ENCODE assay signal across 21 cellular contexts in the genomic region with DNA sequence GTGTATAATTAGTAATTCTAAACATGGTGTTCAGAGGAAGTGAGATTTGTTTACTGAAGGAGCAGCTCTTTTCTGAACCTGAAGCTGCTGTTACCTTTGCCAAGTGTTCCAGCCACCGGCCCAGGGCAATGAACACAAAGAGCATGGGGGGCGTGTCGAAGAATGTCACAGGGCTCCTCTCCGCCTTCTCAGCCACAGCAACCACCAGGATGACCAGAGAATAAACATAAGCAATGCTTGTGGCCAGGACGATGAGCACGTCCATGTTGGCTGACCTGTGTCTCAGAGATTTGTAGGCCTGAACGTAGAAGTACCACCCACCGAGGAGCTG. TPM values are rescaled to one million over a fixed set of nuclear protein-coding genes. Genes with fewer than 3 reads are reported as not detected.
DNase-seq lines count a peak whose midpoint lies in the region; ATAC-seq and TF ChIP-seq lines count a peak whose summit lies in the region.
"Had no signal": no experiment of that assay in that cellular context is flagged by ENCODE, and none has a peak within 500 bp of the region (broad histone marks: within the 10 kb centered on the region; RNA-seq: fewer than 3 reads in every experiment).

No MANE protein-coding gene starts in this region.

- H3K4me1 Mint-ChIP-seq in stimulated activated naive B cell treated with anti-CD40 and anti-IgM and Interleukin-4, amounts not matched to agents 10 μg/mL and 1 μg/mL and 100 μg/mL, for 72 hours = peaks cover 13 to 15% of the 10 kb centered on the region in 2 donors
- peaks cover 36% of the 10 kb centered on the region for H3K4me1 Mint-ChIP-seq in activated T-helper 1 cell treated with anti-CD3 and anti-CD28 coated beads, Interleukin-12 subunit alpha, Interleukin-12 subunit beta, Interleukin-2, Interleukin-4 antibody, amounts not matched to agents 30 ng/mL and 10 ng/mL and 1 ng/mL, durations not matched to agents 14 hours and 24 hours and 36 hours (ENCODE audit: low read depth)

- H3K36me3 ChIP-seq in colonic mucosa = no peaks in the 10 kb centered on the region
- H3K36me3 ChIP-seq: BLaER1, neutrophil, thyroid gland had no signal

- H3K36me3 Mint-ChIP-seq in stimulated activated naive B cell treated with anti-CD40 and anti-IgM and Interleukin-4, amounts not matched to agents 10 μg/mL and 1 μg/mL and 100 μg/mL, for 72 hours = no peaks in the 10 kb centered on the region
- H3K36me3 Mint-ChIP-seq in activated T-helper 1 cell treated with anti-CD3 and anti-CD28 coated beads, Interleukin-12 subunit alpha, Interleukin-12 subunit beta, Interleukin-2, Interleukin-4 antibody, amounts not matched to agents 30 ng/mL and 10 ng/mL and 1 ng/mL, durations not matched to agents 14 hours and 24 hours and 36 hours (ENCODE audit: low read depth) = no peaks in the 10 kb centered on the region
- H3K36me3 Mint-ChIP-seq: activated naive CD8-positive, alpha-beta T cell treated with anti-CD3 and anti-CD28 coated beads for 36 hours; stimulated activated effector memory CD8-positive, alpha-beta T cell treated with anti-CD3 and anti-CD28 coated beads, Interleukin-12 subunit alpha, Interleukin-12 subunit beta, amount 100 ng/mL, for 72 hours had no signal

- H3K4me1 ChIP-seq in colonic mucosa = peaks cover 29% of the 10 kb centered on the region
- H3K4me1 ChIP-seq: thyroid gland had no signal

- TF ChIP-seq CTCF in LNCaP clone FGC (IDR thresholded peaks at IDR 0.05; ENCODE audit: control insufficient read depth, extremely low read depth, insufficient read depth) = no peak
- no peak for TF ChIP-seq CTCF in colonic mucosa (IDR thresholded peaks at IDR 0.05)

- H3K9me3 ChIP-seq in colonic mucosa = no peaks in the 10 kb centered on the region
- H3K9me3 ChIP-seq: BLaER1, neutrophil, thyroid gland had no signal

- H3K4me3 Mint-ChIP-seq in stimulated activated naive B cell treated with anti-CD40 and anti-IgM and Interleukin-4, amounts not matched to agents 10 μg/mL and 1 μg/mL and 100 μg/mL, for 72 hours = no peak overlapping the region
- H3K4me3 Mint-ChIP-seq in activated T-helper 1 cell treated with anti-CD3 and anti-CD28 coated beads, Interleukin-12 subunit alpha, Interleukin-12 subunit beta, Interleukin-2, Interleukin-4 antibody, amounts not matched to agents 30 ng/mL and 10 ng/mL and 1 ng/mL, durations not matched to agents 14 hours and 24 hours and 36 hours = no peak overlapping the region
- H3K4me3 Mint-ChIP-seq: activated B cell treated with CpG ODN at 0.5 μM for 24 hours; activated naive CD8-positive, alpha-beta T cell treated with anti-CD3 and anti-CD28 coated beads for 36 hours; brain; stimulated activated effector memory CD8-positive, alpha-beta T cell treated with anti-CD3 and anti-CD28 coated beads, Interleukin-12 subunit alpha, Interleukin-12 subunit beta, amount 100 ng/mL, for 72 hours had no signal

- H3K27me3 Mint-ChIP-seq in stimulated activated naive B cell treated with anti-CD40 and anti-IgM and Interleukin-4, amounts not matched to agents 10 μg/mL and 1 μg/mL and 100 μg/mL, for 72 hours = peaks cover 0 to 7% of the 10 kb centered on the region in 2 donors
- H3K27me3 Mint-ChIP-seq in activated T-helper 1 cell treated with anti-CD3 and anti-CD28 coated beads, Interleukin-12 subunit alpha, Interleukin-12 subunit beta, Interleukin-2, Interleukin-4 antibody, amounts not matched to agents 30 ng/mL and 10 ng/mL and 1 ng/mL, durations not matched to agents 14 hours and 24 hours and 36 hours (ENCODE audit: insufficient read depth) = no peaks in the 10 kb centered on the region
- H3K27me3 Mint-ChIP-seq: activated B cell treated with CpG ODN at 0.5 μM for 24 hours; activated naive CD8-positive, alpha-beta T cell treated with anti-CD3 and anti-CD28 coated beads for 36 hours; brain had no signal

- peak; percentile 7 for DNase-seq in NCI-H510A treated with DMSO at 0.1 percent for 48 hours (lab: John Stamatoyannopoulos, UW)
- DNase-seq in NCI-H510A (lab: John Stamatoyannopoulos, UW) = no peak
- peak; percentile 21 for DNase-seq in LNCaP clone FGC (ENCODE audit: low read depth)
- DNase-seq in colonic mucosa = peak; percentile 78
- DNase-seq in stimulated activated naive B cell treated with anti-CD40 and anti-IgM and Interleukin-4, amounts not matched to agents 10 μg/mL and 1 μg/mL and 100 μg/mL, for 72 hours = no peak
- DNase-seq in activated T-helper 1 cell treated with anti-CD3 and anti-CD28 coated beads, Interleukin-12 subunit alpha, Interleukin-12 subunit beta, Interleukin-2, Interleukin-4 antibody, amounts not matched to agents 30 ng/mL and 10 ng/mL and 1 ng/mL, durations not matched to agents 14 hours and 24 hours and 36 hours (ENCODE audit: low spot score) = no peak
- DNase-seq: activated B cell treated with CpG ODN at 0.5 μM for 24 hours; activated naive CD8-positive, alpha-beta T cell treated with anti-CD3 and anti-CD28 coated beads for 36 hours; DMS79; H7; Karpas-422; NCI-H1105; SIG-M5; T-helper 2 cell; thyroid gland had no signal

- no peaks in the 10 kb centered on the region for H3K9me3 Mint-ChIP-seq in stimulated activated naive B cell treated with anti-CD40 and anti-IgM and Interleukin-4, amounts not matched to agents 10 μg/mL and 1 μg/mL and 100 μg/mL, for 72 hours
- H3K9me3 Mint-ChIP-seq in activated T-helper 1 cell treated with anti-CD3 and anti-CD28 coated beads, Interleukin-12 subunit alpha, Interleukin-12 subunit beta, Interleukin-2, Interleukin-4 antibody, amounts not matched to agents 30 ng/mL and 10 ng/mL and 1 ng/mL, durations not matched to agents 14 hours and 24 hours and 36 hours = no peaks in the 10 kb centered on the region
- H3K9me3 Mint-ChIP-seq: activated B cell treated with CpG ODN at 0.5 μM for 24 hours; activated naive CD8-positive, alpha-beta T cell treated with anti-CD3 and anti-CD28 coated beads for 36 hours; brain; stimulated activated effector memory CD8-positive, alpha-beta T cell treated with anti-CD3 and anti-CD28 coated beads, Interleukin-12 subunit alpha, Interleukin-12 subunit beta, amount 100 ng/mL, for 72 hours had no signal

- no peak for ATAC-seq in stimulated activated naive B cell treated with anti-CD40 and anti-IgM and Interleukin-4, amounts not matched to agents 10 μg/mL and 1 μg/mL and 100 μg/mL, for 72 hours (replicated peaks)
- ATAC-seq in HG03439 (IDR thresholded peaks at IDR 0.05; ENCODE audit: unreplicated experiment) (no peak), HG03571 (IDR thresholded peaks at IDR 0.05; ENCODE audit: unreplicated experiment) (no peak)

- peak overlapping the region; percentile 80 for H3K27ac ChIP-seq in colonic mucosa
- H3K27ac ChIP-seq: BLaER1, neutrophil, thyroid gland had no signal

- H3K27ac Mint-ChIP-seq in stimulated activated naive B cell treated with anti-CD40 and anti-IgM and Interleukin-4, amounts not matched to agents 10 μg/mL and 1 μg/mL and 100 μg/mL, for 72 hours = peak overlapping the region; percentile 52
- no peak overlapping the region for H3K27ac Mint-ChIP-seq in activated T-helper 1 cell treated with anti-CD3 and anti-CD28 coated beads, Interleukin-12 subunit alpha, Interleukin-12 subunit beta, Interleukin-2, Interleukin-4 antibody, amounts not matched to agents 30 ng/mL and 10 ng/mL and 1 ng/mL, durations not matched to agents 14 hours and 24 hours and 36 hours
- H3K27ac Mint-ChIP-seq: activated B cell treated with CpG ODN at 0.5 μM for 24 hours; activated naive CD8-positive, alpha-beta T cell treated with anti-CD3 and anti-CD28 coated beads for 36 hours; stimulated activated effector memory CD8-positive, alpha-beta T cell treated with anti-CD3 and anti-CD28 coated beads, Interleukin-12 subunit alpha, Interleukin-12 subunit beta, amount 100 ng/mL, for 72 hours had no signal

- peak overlapping the region in 1 of 2 donors; percentile 85 for H3K9ac ChIP-seq in colonic mucosa (ENCODE audit: low read depth in 2 of 2, low read length in 2 of 2)
- H3K9ac ChIP-seq: BLaER1 had no signal

- no peak overlapping the region for H3K4me3 ChIP-seq in LNCaP clone FGC (ENCODE audit: low read depth, low read length)
- no peak overlapping the region for H3K4me3 ChIP-seq in colonic mucosa
- H3K4me3 ChIP-seq: BLaER1, thyroid gland had no signal

- intact Hi-C loops in colonic mucosa (cut with DNase I) = no loop called here
- intact Hi-C loops in activated T-helper 1 cell treated with anti-CD3 and anti-CD28 coated beads, Interleukin-12 subunit alpha, Interleukin-12 subunit beta, Interleukin-2, Interleukin-4 antibody, amounts not matched to agents 30 ng/mL and 10 ng/mL and 1 ng/mL, durations not matched to agents 14 hours and 24 hours and 36 hours (cut with micrococcal nuclease) = no loop called here

- H3K27me3 ChIP-seq in colonic mucosa = no peaks in the 10 kb centered on the region
- H3K27me3 ChIP-seq: BLaER1, neutrophil, thyroid gland had no signal

RNA-seq across cellular contexts. Expression of gene ATP7B, which starts 53.1 kb away (rescaled TPM):
- 10 to 100 TPM; 14.0 to 18.8 TPM for total RNA-seq in colonic mucosa
- 0.98 and 1.1 TPM in 2 replicates for total RNA-seq in activated T-helper 1 cell treated with anti-CD3 and anti-CD28 coated beads, Interleukin-12 subunit alpha, Interleukin-12 subunit beta, Interleukin-2, Interleukin-4 antibody, amounts not matched to agents 30 ng/mL and 10 ng/mL and 1 ng/mL, durations not matched to agents 14 hours and 24 hours and 36 hours

RNA-seq across cellular contexts. Expression of gene ALG11, which starts 54.0 kb away (rescaled TPM):
- 10 to 100 TPM; 32.4 to 45.0 TPM for total RNA-seq in colonic mucosa
- 24.7 and 28.6 TPM in 2 replicates for total RNA-seq in activated T-helper 1 cell treated with anti-CD3 and anti-CD28 coated beads, Interleukin-12 subunit alpha, Interleukin-12 subunit beta, Interleukin-2, Interleukin-4 antibody, amounts not matched to agents 30 ng/mL and 10 ng/mL and 1 ng/mL, durations not matched to agents 14 hours and 24 hours and 36 hours

Comparison
In these comparisons a context has a peak if more than half of its experiments do, and no peak if none do; other contexts are left out.
1. DNase-seq: peak in NCI-H510A treated with DMSO at 0.1 percent for 48 hours (single experiment), LNCaP clone FGC (single experiment) and colonic mucosa (single experiment); none in NCI-H510A (single experiment), stimulated activated naive B cell treated with anti-CD40 and anti-IgM and Interleukin-4, amounts not matched to agents 10 μg/mL and 1 μg/mL and 100 μg/mL, for 72 hours (single experiment) and activated T-helper 1 cell treated with anti-CD3 and anti-CD28 coated beads, Interleukin-12 subunit alpha, Interleukin-12 subunit beta, Interleukin-2, Interleukin-4 antibody, amounts not matched to agents 30 ng/mL and 10 ng/mL and 1 ng/mL, durations not matched to agents 14 hours and 24 hours and 36 hours (single experiment).